24 cellular contexts compared by ENCODE assay signal in genomic region chr4:153095448-153096204, GRCh38.
"Had no signal": no experiment of that assay in that cellular context is flagged by ENCODE, and none has a peak within 500 bp of the region (broad histone marks: within the 10 kb centered on the region; RNA-seq: fewer than 3 reads in every experiment).

No MANE protein-coding gene starts in this region.

- H3K4me3 Mint-ChIP-seq: activated CD8-positive, alpha-beta T cell treated with anti-CD3 and anti-CD28 coated beads for 36 hours; activated naive CD4-positive, alpha-beta T cell treated with anti-CD3 and anti-CD28 coated beads, Interleukin-2, amount 10 ng/mL, durations not matched to agents 7 days and 5 days; stimulated activated naive CD8-positive, alpha-beta T cell treated with anti-CD3 and anti-CD28 coated beads, Interleukin-15, Interleukin-2, amounts not matched to agents 100 ng/mL and 50 ng/mL, for 24 hours; T-helper 17 cell; WTC11 had no signal

- H3K9me3 Mint-ChIP-seq: activated CD8-positive, alpha-beta T cell treated with anti-CD3 and anti-CD28 coated beads for 36 hours; activated naive CD4-positive, alpha-beta T cell treated with anti-CD3 and anti-CD28 coated beads, Interleukin-2, amount 10 ng/mL, durations not matched to agents 7 days and 5 days; stimulated activated naive CD8-positive, alpha-beta T cell treated with anti-CD3 and anti-CD28 coated beads, Interleukin-15, Interleukin-2, amounts not matched to agents 100 ng/mL and 50 ng/mL, for 24 hours had no signal

- DNase-seq: activated CD4-positive, alpha-beta T cell treated with anti-CD3 and anti-CD28 coated beads for 4 hours; activated CD8-positive, alpha-beta memory T cell treated with anti-CD3 and anti-CD28 coated beads, Interleukin-2, amount 50 U/mL, for 48 hours; activated CD8-positive, alpha-beta T cell treated with anti-CD3 and anti-CD28 coated beads for 36 hours; activated effector memory CD4-positive, alpha-beta T cell treated with Interleukin-2 at 50 U/mL for 16 hours; activated naive CD4-positive, alpha-beta T cell treated with anti-CD3 and anti-CD28 coated beads, Interleukin-2, amount 10 ng/mL, durations not matched to agents 7 days and 5 days; activated T-cell treated with anti-CD3 and anti-CD28 coated beads, Interleukin-2, amount 50 U/mL, for 48 hours; cerebellar nuclear complex; effector CD4-positive, alpha-beta T cell; heart left ventricle; kidney; left lung; midbrain; psoas muscle; right cardiac atrium; stimulated activated CD4-positive, alpha-beta T cell treated with anti-CD3 and anti-CD28 coated beads, Interleukin-2, amount 100 ng/mL, for 48 hours; T-helper 17 cell had no signal

- H3K27ac Mint-ChIP-seq: activated CD8-positive, alpha-beta T cell treated with anti-CD3 and anti-CD28 coated beads for 36 hours; activated naive CD4-positive, alpha-beta T cell treated with anti-CD3 and anti-CD28 coated beads, Interleukin-2, amount 10 ng/mL, durations not matched to agents 7 days and 5 days; stimulated activated naive CD8-positive, alpha-beta T cell treated with anti-CD3 and anti-CD28 coated beads, Interleukin-15, Interleukin-2, amounts not matched to agents 100 ng/mL and 50 ng/mL, for 24 hours; T-helper 17 cell; WTC11 had no signal

- ATAC-seq: activated CD8-positive, alpha-beta T cell treated with anti-CD3 and anti-CD28 coated beads for 36 hours; gastroesophageal sphincter; heart left ventricle; left lung; right cardiac atrium; T-helper 17 cell; WTC11 had no signal

- H3K27me3 ChIP-seq: gastroesophageal sphincter, heart left ventricle, left lung, tibial nerve had no signal

- H3K36me3 Mint-ChIP-seq: WTC11 had no signal

- H3K27me3 Mint-ChIP-seq: activated CD8-positive, alpha-beta T cell treated with anti-CD3 and anti-CD28 coated beads for 36 hours; stimulated activated naive CD8-positive, alpha-beta T cell treated with anti-CD3 and anti-CD28 coated beads, Interleukin-15, Interleukin-2, amounts not matched to agents 100 ng/mL and 50 ng/mL, for 24 hours had no signal

- H3K4me1 ChIP-seq: gastroesophageal sphincter, heart left ventricle, left lung, psoas muscle had no signal

- FAIRE-seq: astrocyte, bronchial epithelial cell, kidney, TTC549 had no signal

- H3K36me3 ChIP-seq: gastroesophageal sphincter, heart left ventricle, left lung, tibial nerve had no signal

- H3K9me3 ChIP-seq: gastroesophageal sphincter, heart left ventricle, left lung, psoas muscle had no signal

- H3K4me3 ChIP-seq: gastroesophageal sphincter, heart left ventricle, left lung, psoas muscle, skin epidermis, tibial nerve had no signal

- H3K27ac ChIP-seq: gastroesophageal sphincter, heart left ventricle, left lung, psoas muscle, skin epidermis, tibial nerve had no signal
